1 cellular context compared by ENCODE assay signal in genomic region chr17:351436-351713, GRCh38.
TF ChIP-seq lines count a peak whose summit lies in the region.

No MANE protein-coding gene starts in this region.

TF ChIP-seq in GM23338, 12 proteins besides CTCF, POLR2A, EP300 and RAD21 (continued from another document):
- TF ChIP-seq, protein P1, sequence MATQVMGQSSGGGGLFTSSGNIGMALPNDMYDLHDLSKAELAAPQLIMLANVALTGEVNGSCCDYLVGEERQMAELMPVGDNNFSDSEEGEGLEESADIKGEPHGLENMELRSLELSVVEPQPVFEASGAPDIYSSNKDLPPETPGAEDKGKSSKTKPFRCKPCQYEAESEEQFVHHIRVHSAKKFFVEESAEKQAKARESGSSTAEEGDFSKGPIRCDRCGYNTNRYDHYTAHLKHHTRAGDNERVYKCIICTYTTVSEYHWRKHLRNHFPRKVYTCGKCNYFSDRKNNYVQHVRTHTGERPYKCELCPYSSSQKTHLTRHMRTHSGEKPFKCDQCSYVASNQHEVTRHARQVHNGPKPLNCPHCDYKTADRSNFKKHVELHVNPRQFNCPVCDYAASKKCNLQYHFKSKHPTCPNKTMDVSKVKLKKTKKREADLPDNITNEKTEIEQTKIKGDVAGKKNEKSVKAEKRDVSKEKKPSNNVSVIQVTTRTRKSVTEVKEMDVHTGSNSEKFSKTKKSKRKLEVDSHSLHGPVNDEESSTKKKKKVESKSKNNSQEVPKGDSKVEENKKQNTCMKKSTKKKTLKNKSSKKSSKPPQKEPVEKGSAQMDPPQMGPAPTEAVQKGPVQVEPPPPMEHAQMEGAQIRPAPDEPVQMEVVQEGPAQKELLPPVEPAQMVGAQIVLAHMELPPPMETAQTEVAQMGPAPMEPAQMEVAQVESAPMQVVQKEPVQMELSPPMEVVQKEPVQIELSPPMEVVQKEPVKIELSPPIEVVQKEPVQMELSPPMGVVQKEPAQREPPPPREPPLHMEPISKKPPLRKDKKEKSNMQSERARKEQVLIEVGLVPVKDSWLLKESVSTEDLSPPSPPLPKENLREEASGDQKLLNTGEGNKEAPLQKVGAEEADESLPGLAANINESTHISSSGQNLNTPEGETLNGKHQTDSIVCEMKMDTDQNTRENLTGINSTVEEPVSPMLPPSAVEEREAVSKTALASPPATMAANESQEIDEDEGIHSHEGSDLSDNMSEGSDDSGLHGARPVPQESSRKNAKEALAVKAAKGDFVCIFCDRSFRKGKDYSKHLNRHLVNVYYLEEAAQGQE (IDR thresholded peaks at IDR 0.05; ENCODE audit: unreplicated experiment): no peak
- TF ChIP-seq EZH2phosphoT487 (IDR thresholded peaks at IDR 0.05; ENCODE audit: unreplicated experiment) (no peak), NANOG (IDR thresholded peaks at IDR 0.05; ENCODE audit: borderline replicate concordance) (no peak), ZNF462 (CRISPR knock-in tag; IDR thresholded peaks at IDR 0.05) (no peak), JUNB (IDR thresholded peaks at IDR 0.05; ENCODE audit: unreplicated experiment) (no peak), ZNF114 (CRISPR knock-in tag; IDR thresholded peaks at IDR 0.05) (no peak), STAT1 (IDR thresholded peaks at IDR 0.05; ENCODE audit: unreplicated experiment) (no peak), POLR2AphosphoS5 (IDR thresholded peaks at IDR 0.05; ENCODE audit: low read depth) (no peak), EZH2 (IDR thresholded peaks at IDR 0.05; ENCODE audit: low read depth, unreplicated experiment) (no peak), ETS1 (IDR thresholded peaks at IDR 0.05) (no peak)
